ENCODE assay signal across 1 cellular context in the genomic region with DNA sequence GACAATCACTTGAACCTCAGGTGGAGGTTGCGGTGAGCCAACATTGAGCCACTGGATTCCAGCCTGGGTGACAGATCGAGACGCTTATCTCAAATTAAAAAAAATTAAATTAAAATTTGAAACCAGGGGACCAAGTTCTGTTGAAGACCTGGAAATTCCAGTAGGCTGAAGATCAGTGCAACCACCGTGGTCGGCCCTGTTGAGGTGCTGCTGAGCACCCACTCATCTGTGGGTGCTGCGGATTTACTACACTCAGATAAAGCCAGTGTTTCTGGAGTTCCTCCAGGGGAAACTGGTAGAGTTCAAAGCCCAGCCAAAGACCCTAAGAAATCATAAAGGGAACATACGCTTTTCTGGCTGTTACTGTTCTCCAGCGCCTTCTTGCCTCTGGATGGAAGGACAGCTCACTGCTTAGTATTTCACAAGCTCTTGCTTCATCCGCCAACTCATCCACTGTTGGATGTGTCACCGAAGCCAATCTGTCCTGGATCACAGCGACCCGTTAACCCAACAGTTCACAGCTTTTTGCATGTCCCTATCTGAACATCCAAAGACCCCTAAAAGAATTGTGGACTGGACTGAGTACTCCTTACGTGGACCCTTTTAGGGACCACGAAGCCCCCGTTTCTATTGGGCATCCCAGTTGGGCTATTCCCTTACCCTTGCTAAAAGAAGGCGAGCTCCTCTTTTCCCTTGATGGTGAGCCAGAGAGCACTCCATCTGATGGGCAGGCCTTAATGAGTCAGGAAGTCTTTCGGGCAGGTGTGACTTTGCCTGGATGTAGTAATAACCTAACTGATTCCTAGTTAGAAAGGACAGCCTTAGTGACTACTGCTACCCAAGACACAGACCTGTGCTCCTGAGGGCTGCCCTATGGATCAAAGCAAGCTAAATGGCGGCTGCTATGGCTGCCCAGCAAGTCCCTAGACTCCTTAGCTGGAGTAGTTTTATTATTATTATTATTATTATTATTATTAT.
TF ChIP-seq lines count a peak whose summit lies in the region.

No MANE protein-coding gene starts in this region.

TF ChIP-seq in K562, 482 proteins besides CTCF, POLR2A, EP300 and RAD21:
- TF ChIP-seq ZNF23 (CRISPR knock-in tag; IDR thresholded peaks at IDR 0.05): no peak
- TF ChIP-seq YY1 (IDR thresholded peaks at IDR 0.05; ENCODE audit: borderline replicate concordance in 1 of 3, control insufficient read depth in 1 of 3, extremely low read depth in 1 of 3, insufficient read depth in 3 of 3, insufficient read length in 1 of 3, insufficient replicate concordance in 2 of 3, low read depth in 1 of 3, low read length in 2 of 3): no peak
- TF ChIP-seq CEBPG (CRISPR knock-in tag; IDR thresholded peaks at IDR 0.05): no peak
- peak in 1 of 2 experiments; percentile 67; a peak in 1 of 4 replicates for TF ChIP-seq CEBPG (tag; conservative IDR thresholded peaks at IDR 0.05 in 1 of 2, IDR thresholded peaks at IDR 0.05 in 1 of 2)
- peak; percentile 64 for TF ChIP-seq CEBPB (tag; IDR thresholded peaks at IDR 0.05)
